ENCODE assay signal across 5 cellular contexts in the genomic region with DNA sequence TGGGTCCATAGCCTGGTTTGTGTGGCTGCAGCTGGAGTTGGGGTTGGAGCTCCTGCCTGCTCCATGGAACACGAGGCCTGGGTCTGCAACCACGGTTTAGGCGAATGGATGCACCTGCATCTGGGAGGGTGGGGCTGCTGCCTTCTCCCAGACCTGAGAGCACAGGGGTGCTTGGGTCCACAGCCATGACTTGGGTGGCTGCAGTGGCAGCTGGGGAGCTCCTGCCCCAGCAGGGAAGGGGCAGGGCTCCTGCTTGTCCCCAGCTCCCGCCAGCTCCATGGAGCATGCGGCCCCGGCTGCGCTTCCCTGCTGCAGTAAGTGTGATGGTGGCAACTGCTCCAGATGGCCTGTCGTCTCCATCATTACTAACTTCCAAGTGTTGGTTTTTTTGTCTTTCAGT.
"Had no signal": no experiment of that assay in that cellular context is flagged by ENCODE, and none has a peak within 500 bp of the region (broad histone marks: within the 10 kb centered on the region; RNA-seq: fewer than 3 reads in every experiment).

No MANE protein-coding gene starts in this region.

- DNase-seq: GOT3, H7, HCEC 1CT, IMR-90 had no signal

- H3K4me3 ChIP-seq: K562 had no signal

- ATAC-seq: K562 had no signal
